Comparison of ENCODE assay signal across 3 cellular contexts in genomic region chr7:94449151-94449725, GRCh38.
TF ChIP-seq lines count a peak whose summit lies in the region.

No MANE protein-coding gene starts in this region.

TF ChIP-seq in Ishikawa, 13 proteins besides CTCF, POLR2A, EP300 and RAD21:
- TF ChIP-seq REST (IDR thresholded peaks at IDR 0.05; ENCODE audit: low read depth) (no peak), MAX (IDR thresholded peaks at IDR 0.05) (no peak), CEBPB (IDR thresholded peaks at IDR 0.05) (no peak), TEAD4 (IDR thresholded peaks at IDR 0.05) (no peak), NFIC (IDR thresholded peaks at IDR 0.05) (no peak), TAF1 (IDR thresholded peaks at IDR 0.05; ENCODE audit: low read depth) (no peak), YY1 (IDR thresholded peaks at IDR 0.05; ENCODE audit: low read depth) (no peak), CREB1 (IDR thresholded peaks at IDR 0.05; ENCODE audit: low read depth) (no peak), ZBTB7A (IDR thresholded peaks at IDR 0.05; ENCODE audit: low read depth) (no peak), FOXM1 (IDR thresholded peaks at IDR 0.05; ENCODE audit: borderline replicate concordance, low read depth) (no peak), TCF12 (IDR thresholded peaks at IDR 0.05; ENCODE audit: low read depth) (no peak), USF1 (IDR thresholded peaks at IDR 0.05) (no peak), EGR1 (IDR thresholded peaks at IDR 0.05) (no peak)

TF ChIP-seq in endothelial cell of umbilical vein, 7 proteins besides CTCF, POLR2A, EP300 and RAD21 (continued from another document):
- TF ChIP-seq JUN (IDR thresholded peaks at IDR 0.05; ENCODE audit: borderline replicate concordance, insufficient read depth, insufficient read length, low read depth) (no peak), POLR2AphosphoS5 (IDR thresholded peaks at IDR 0.05; ENCODE audit: insufficient read depth, low read depth, low read length) (no peak), MYC (IDR thresholded peaks at IDR 0.05; ENCODE audit: low read depth, low read length) (no peak), GATA2 (IDR thresholded peaks at IDR 0.05; ENCODE audit: insufficient read depth, insufficient read length, low read depth, low read length) (no peak)

TF ChIP-seq in neural cell, 6 proteins besides CTCF, POLR2A, EP300 and RAD21:
- TF ChIP-seq REST (IDR thresholded peaks at IDR 0.05; ENCODE audit: borderline replicate concordance) (no peak), TAF1 (IDR thresholded peaks at IDR 0.05; ENCODE audit: low read depth) (no peak), EZH2 (IDR thresholded peaks at IDR 0.05; ENCODE audit: borderline replicate concordance, insufficient read depth, low read length, poor library complexity, severe bottlenecking) (no peak), POLR2AphosphoS5 (IDR thresholded peaks at IDR 0.05) (no peak), SMC3 (conservative IDR thresholded peaks at IDR 0.05; ENCODE audit: poor library complexity) (peak; percentile 69), MXI1 (conservative IDR thresholded peaks at IDR 0.05; ENCODE audit: poor library complexity, severe bottlenecking) (no peak)
